1 cellular context compared by ENCODE assay signal in the genomic region with DNA sequence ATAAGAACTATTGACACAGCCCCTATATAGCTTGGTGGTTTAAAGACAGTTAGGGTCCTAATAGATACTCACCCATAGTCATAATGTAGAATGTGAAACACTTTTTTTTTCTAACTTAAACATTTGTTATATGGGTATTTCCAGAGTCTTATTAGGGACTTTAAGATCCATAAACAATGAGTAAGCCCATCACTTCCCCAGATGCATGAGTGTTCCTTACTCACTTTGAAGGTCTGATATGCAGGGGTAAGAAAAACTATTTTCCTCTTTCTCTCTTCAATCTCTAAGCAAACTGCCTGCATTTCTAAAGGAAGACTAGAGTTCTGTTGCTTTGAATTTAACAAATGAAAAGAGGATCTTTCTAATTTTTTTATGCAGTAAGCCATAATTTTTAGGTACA.
TF ChIP-seq lines count a peak whose summit lies in the region.

No MANE protein-coding gene starts in this region.

TF ChIP-seq in GM23338, 12 proteins besides CTCF, POLR2A, EP300 and RAD21 (continued from another document):
- TF ChIP-seq, protein P1, sequence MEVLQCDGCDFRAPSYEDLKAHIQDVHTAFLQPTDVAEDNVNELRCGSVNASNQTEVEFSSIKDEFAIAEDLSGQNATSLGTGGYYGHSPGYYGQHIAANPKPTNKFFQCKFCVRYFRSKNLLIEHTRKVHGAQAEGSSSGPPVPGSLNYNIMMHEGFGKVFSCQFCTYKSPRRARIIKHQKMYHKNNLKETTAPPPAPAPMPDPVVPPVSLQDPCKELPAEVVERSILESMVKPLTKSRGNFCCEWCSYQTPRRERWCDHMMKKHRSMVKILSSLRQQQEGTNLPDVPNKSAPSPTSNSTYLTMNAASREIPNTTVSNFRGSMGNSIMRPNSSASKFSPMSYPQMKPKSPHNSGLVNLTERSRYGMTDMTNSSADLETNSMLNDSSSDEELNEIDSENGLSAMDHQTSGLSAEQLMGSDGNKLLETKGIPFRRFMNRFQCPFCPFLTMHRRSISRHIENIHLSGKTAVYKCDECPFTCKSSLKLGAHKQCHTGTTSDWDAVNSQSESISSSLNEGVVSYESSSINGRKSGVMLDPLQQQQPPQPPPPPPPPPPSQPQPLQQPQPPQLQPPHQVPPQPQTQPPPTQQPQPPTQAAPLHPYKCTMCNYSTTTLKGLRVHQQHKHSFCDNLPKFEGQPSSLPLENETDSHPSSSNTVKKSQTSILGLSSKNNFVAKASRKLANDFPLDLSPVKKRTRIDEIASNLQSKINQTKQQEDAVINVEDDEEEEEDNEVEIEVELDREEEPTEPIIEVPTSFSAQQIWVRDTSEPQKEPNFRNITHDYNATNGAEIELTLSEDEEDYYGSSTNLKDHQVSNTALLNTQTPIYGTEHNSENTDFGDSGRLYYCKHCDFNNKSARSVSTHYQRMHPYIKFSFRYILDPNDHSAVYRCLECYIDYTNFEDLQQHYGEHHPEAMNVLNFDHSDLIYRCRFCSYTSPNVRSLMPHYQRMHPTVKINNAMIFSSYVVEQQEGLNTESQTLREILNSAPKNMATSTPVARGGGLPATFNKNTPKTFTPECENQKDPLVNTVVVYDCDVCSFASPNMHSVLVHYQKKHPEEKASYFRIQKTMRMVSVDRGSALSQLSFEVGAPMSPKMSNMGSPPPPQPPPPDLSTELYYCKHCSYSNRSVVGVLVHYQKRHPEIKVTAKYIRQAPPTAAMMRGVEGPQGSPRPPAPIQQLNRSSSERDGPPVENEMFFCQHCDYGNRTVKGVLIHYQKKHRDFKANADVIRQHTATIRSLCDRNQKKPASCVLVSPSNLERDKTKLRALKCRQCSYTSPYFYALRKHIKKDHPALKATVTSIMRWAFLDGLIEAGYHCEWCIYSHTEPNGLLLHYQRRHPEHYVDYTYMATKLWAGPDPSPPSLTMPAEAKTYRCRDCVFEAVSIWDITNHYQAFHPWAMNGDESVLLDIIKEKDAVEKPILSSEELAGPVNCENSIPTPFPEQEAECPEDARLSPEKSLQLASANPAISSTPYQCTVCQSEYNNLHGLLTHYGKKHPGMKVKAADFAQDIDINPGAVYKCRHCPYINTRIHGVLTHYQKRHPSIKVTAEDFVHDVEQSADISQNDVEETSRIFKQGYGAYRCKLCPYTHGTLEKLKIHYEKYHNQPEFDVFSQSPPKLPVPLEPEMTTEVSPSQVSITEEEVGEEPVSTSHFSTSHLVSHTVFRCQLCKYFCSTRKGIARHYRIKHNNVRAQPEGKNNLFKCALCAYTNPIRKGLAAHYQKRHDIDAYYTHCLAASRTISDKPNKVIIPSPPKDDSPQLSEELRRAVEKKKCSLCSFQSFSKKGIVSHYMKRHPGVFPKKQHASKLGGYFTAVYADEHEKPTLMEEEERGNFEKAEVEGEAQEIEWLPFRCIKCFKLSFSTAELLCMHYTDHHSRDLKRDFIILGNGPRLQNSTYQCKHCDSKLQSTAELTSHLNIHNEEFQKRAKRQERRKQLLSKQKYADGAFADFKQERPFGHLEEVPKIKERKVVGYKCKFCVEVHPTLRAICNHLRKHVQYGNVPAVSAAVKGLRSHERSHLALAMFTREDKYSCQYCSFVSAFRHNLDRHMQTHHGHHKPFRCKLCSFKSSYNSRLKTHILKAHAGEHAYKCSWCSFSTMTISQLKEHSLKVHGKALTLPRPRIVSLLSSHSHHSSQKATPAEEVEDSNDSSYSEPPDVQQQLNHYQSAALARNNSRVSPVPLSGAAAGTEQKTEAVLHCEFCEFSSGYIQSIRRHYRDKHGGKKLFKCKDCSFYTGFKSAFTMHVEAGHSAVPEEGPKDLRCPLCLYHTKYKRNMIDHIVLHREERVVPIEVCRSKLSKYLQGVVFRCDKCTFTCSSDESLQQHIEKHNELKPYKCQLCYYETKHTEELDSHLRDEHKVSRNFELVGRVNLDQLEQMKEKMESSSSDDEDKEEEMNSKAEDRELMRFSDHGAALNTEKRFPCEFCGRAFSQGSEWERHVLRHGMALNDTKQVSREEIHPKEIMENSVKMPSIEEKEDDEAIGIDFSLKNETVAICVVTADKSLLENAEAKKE (CRISPR knock-in tag; IDR thresholded peaks at IDR 0.05), result no peak
- no peak for TF ChIP-seq POLR2AphosphoS5 (IDR thresholded peaks at IDR 0.05; ENCODE audit: low read depth)
- no peak for TF ChIP-seq CREB1 (CRISPR knock-in tag; IDR thresholded peaks at IDR 0.05; ENCODE audit: low read depth)
- no peak for TF ChIP-seq ZNF114 (CRISPR knock-in tag; IDR thresholded peaks at IDR 0.05)
- no peak for TF ChIP-seq STAT1 (IDR thresholded peaks at IDR 0.05; ENCODE audit: unreplicated experiment)
- no peak for TF ChIP-seq EZH2phosphoT487 (IDR thresholded peaks at IDR 0.05; ENCODE audit: unreplicated experiment)
- TF ChIP-seq, protein P2, sequence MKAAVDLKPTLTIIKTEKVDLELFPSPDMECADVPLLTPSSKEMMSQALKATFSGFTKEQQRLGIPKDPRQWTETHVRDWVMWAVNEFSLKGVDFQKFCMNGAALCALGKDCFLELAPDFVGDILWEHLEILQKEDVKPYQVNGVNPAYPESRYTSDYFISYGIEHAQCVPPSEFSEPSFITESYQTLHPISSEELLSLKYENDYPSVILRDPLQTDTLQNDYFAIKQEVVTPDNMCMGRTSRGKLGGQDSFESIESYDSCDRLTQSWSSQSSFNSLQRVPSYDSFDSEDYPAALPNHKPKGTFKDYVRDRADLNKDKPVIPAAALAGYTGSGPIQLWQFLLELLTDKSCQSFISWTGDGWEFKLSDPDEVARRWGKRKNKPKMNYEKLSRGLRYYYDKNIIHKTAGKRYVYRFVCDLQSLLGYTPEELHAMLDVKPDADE (IDR thresholded peaks at IDR 0.05), result no peak
- TF ChIP-seq EZH2 (IDR thresholded peaks at IDR 0.05; ENCODE audit: low read depth, unreplicated experiment), result no peak
